8 cellular contexts compared by ENCODE assay signal in the genomic region with DNA sequence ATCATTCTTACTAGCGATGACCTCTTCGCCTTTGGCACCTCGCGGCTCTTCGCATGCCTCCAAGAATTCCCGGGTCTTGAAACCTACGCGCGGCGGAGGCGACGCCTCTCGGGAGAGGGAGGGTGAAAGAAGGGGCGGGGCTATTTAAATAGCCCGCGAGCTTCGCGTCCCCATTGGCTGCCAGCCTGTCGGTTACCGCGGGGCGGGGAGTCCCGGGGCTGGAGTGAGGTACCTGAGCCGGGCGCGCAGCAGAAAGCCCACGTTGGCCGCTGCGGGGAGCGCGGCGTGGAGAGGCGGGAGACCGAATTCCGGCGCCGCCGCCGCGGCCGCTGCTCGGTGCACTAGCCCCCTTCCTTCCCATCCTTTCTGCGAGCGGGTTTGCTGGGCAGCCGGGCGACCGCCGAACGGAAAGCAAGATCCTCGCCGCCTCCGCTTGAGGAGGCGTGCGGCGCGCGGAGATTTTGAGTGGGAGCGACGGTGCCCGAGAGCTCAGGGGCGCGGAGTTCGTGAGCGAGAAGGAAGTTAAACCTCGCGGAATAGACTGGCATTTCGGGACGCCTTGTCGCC. TPM values are rescaled to one million over a fixed set of nuclear protein-coding genes. Genes with fewer than 3 reads are reported as not detected.
DNase-seq lines count a peak whose midpoint lies in the region; ATAC-seq, FAIRE-seq and TF ChIP-seq lines count a peak whose summit lies in the region.

Gene BMP6 (plus strand): TSS at position 251 of the 567 bp plus-strand sequence. CDS start 857 bp downstream, outside the sequence.

- H3K4me3 ChIP-seq in A549 (peak within 1 kb of the TSS; percentile 56), WERI-Rb-1 (ENCODE audit: low read depth, low read length) (peak within 1 kb of the TSS; percentile 43), coronary artery (peak within 1 kb of the TSS; percentile 69)

- CTCF ChIA-PET in A549 (lab: Yijun Ruan, JAX), result interaction anchor here (0.7 to 6.3 kb wide), 8 partner anchors 9 to 414 kb away, joined by 3 to 59 read pairs (median 3); no protein-coding TSS in a partner anchor

- no peak for TF ChIP-seq EP300 in A549 (IDR thresholded peaks at IDR 0.05)

- DNase-seq in A549 (ENCODE audit: low read depth in 1 of 2, low spot score in 1 of 2) (peak; percentile 88 to 93), NCI-H2029 (lab: John Stamatoyannopoulos, UW) (peak; percentile 98), WERI-Rb-1 (peak; percentile 97), coronary artery (ENCODE audit: low spot score) (peak; percentile 84), kidney tubule cell (ENCODE audit: low spot score) (peak; percentile 90)
- DNase-seq in stimulated activated CD4-positive, alpha-beta T cell treated with anti-CD3 and anti-CD28 coated beads, Interleukin-12 subunit alpha, Interleukin-12 subunit beta, amount 100 ng/mL, for 48 hours (ENCODE audit: low read depth in 2 of 3, low spot score in 1 of 3), result peak; percentile 21 to 45 (median 38)

- no peak for FAIRE-seq in A549 (lab: Jason Lieb, UNC)

- peak within 1 kb of the TSS; percentile 85 for H3K4me2 ChIP-seq in A549

- peak within 1 kb of the TSS; percentile 52 to 86 for H3K27ac ChIP-seq in A549
- no peak within 1 kb of the TSS for H3K27ac ChIP-seq in WERI-Rb-1
- peak within 1 kb of the TSS in 1 of 2 donors; percentile 50 for H3K27ac ChIP-seq in coronary artery

- ATAC-seq in A549 (peak; percentile 68 to 86), GM18511 (IDR thresholded peaks at IDR 0.05; ENCODE audit: unreplicated experiment) (peak; percentile 78), HG02981 (IDR thresholded peaks at IDR 0.05; ENCODE audit: unreplicated experiment) (peak; percentile 57)

- no peak for TF ChIP-seq RAD21 in A549 (conservative IDR thresholded peaks at IDR 0.05 in 1 of 2, IDR thresholded peaks at IDR 0.05 in 1 of 2)

- H3K27me3 ChIP-seq in WERI-Rb-1 (ENCODE audit: insufficient read depth, low read depth, severe bottlenecking), result peaks cover 81% of the 10 kb centered on the region

- peak; percentile 61 for TF ChIP-seq POLR2A in A549 (IDR thresholded peaks at IDR 0.05; ENCODE audit: low read length)

- H3K36me3 ChIP-seq in WERI-Rb-1, result no peaks in the 10 kb centered on the region

- no peak for TF ChIP-seq CTCF in A549 (IDR thresholded peaks at IDR 0.05)
- no peak for TF ChIP-seq CTCF in WERI-Rb-1 (IDR thresholded peaks at IDR 0.05; ENCODE audit: low read depth, low read length)
- TF ChIP-seq CTCF in coronary artery (IDR thresholded peaks at IDR 0.05), result no peak

- WGBS in A549 (ENCODE audit: missing lambda C conversion rate), result 3% methylated on average over 45 of the region's 69 CpGs

- POLR2A ChIA-PET in A549 (lab: Yijun Ruan, JAX), result interaction anchor here (0.5 to 1.3 kb wide), 5 partner anchors 184 to 487 kb away, joined by 3 to 4 read pairs (median 3); partner anchors contain the start of gene BLOC1S5

- H3K4me1 ChIP-seq in A549, result peaks cover 47% of the 10 kb centered on the region

- no peaks in the 10 kb centered on the region for H3K9me3 ChIP-seq in A549
- H3K9me3 ChIP-seq in WERI-Rb-1 (ENCODE audit: severe bottlenecking), result no peaks in the 10 kb centered on the region

TF ChIP-seq in A549, 52 proteins besides CTCF, POLR2A, EP300 and RAD21:
- no peak for TF ChIP-seq HOXB5 (CRISPR knock-in tag; IDR thresholded peaks at IDR 0.05)
- TF ChIP-seq CBX2 (IDR thresholded peaks at IDR 0.05; ENCODE audit: borderline replicate concordance, low read depth), result no peak
- no peak for TF ChIP-seq RARB (CRISPR knock-in tag; IDR thresholded peaks at IDR 0.05)
- TF ChIP-seq E2F6 (IDR thresholded peaks at IDR 0.05; ENCODE audit: borderline replicate concordance, low read depth), result peak; percentile 87
- TF ChIP-seq MAFK (IDR thresholded peaks at IDR 0.05; ENCODE audit: partially characterized antibody), result no peak
- peak; percentile 63 for TF ChIP-seq MAX (IDR thresholded peaks at IDR 0.05)
- TF ChIP-seq BHLHE40 (IDR thresholded peaks at IDR 0.05; ENCODE audit: low read depth, low read length), result no peak
- TF ChIP-seq KDM1A (IDR thresholded peaks at IDR 0.05; ENCODE audit: low read depth), result no peak
- TF ChIP-seq, protein P1, sequence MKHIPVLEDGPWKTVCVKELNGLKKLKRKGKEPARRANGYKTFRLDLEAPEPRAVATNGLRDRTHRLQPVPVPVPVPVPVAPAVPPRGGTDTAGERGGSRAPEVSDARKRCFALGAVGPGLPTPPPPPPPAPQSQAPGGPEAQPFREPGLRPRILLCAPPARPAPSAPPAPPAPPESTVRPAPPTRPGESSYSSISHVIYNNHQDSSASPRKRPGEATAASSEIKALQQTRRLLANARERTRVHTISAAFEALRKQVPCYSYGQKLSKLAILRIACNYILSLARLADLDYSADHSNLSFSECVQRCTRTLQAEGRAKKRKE (CRISPR knock-in tag; IDR thresholded peaks at IDR 0.05; ENCODE audit: low read depth), result no peak
- no peak for TF ChIP-seq ZSCAN20 (CRISPR knock-in tag; IDR thresholded peaks at IDR 0.05)
- no peak for TF ChIP-seq HOXA7 (CRISPR knock-in tag; IDR thresholded peaks at IDR 0.05)
- TF ChIP-seq, protein P2, sequence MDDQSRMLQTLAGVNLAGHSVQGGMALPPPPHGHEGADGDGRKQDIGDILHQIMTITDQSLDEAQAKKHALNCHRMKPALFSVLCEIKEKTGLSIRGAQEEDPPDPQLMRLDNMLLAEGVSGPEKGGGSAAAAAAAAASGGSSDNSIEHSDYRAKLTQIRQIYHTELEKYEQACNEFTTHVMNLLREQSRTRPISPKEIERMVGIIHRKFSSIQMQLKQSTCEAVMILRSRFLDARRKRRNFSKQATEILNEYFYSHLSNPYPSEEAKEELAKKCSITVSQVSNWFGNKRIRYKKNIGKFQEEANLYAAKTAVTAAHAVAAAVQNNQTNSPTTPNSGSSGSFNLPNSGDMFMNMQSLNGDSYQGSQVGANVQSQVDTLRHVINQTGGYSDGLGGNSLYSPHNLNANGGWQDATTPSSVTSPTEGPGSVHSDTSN (IDR thresholded peaks at IDR 0.05), result 0 out of 2 replicates have a peak, but pooled peaks have one; percentile 49
- TF ChIP-seq RNF2 (IDR thresholded peaks at IDR 0.05; ENCODE audit: borderline replicate concordance, low read depth), result 0 out of 2 replicates have a peak, but pooled peaks have one; percentile 17
- no peak for TF ChIP-seq NFE2L2 (conservative IDR thresholded peaks at IDR 0.05; ENCODE audit: low read length)
- no peak for TF ChIP-seq CEBPB (IDR thresholded peaks at IDR 0.05)
- TF ChIP-seq, protein P3, sequence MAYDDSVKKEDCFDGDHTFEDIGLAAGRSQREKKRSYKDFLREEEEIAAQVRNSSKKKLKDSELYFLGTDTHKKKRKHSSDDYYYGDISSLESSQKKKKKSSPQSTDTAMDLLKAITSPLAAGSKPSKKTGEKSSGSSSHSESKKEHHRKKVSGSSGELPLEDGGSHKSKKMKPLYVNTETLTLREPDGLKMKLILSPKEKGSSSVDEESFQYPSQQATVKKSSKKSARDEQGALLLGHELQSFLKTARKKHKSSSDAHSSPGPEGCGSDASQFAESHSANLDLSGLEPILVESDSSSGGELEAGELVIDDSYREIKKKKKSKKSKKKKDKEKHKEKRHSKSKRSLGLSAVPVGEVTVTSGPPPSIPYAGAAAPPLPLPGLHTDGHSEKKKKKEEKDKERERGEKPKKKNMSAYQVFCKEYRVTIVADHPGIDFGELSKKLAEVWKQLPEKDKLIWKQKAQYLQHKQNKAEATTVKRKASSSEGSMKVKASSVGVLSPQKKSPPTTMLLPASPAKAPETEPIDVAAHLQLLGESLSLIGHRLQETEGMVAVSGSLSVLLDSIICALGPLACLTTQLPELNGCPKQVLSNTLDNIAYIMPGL (CRISPR knock-in tag; IDR thresholded peaks at IDR 0.05; ENCODE audit: borderline replicate concordance), result no peak

RNA-seq across cellular contexts. Expression of gene BMP6, which starts in this region (rescaled TPM):
- 23.0 and 26.5 TPM in 2 replicates for polyA plus RNA-seq in A549 (2011; rRNA removed)
- polyA plus RNA-seq in A549 (2012; cell fraction: cytosol; rRNA removed), result 5.0 and 6.0 TPM in 2 replicates
- polyA plus RNA-seq in A549 (2012; cell fraction: nucleus; rRNA removed), result 5.7 and 6.1 TPM in 2 replicates
- 3.0 to 8.4 TPM (median 4.5 TPM) in 3 replicates for polyA plus RNA-seq in A549 (2017; fragmentation: RNase III; extraction: RNeasy Plus Mini Kit Qiagen cat#74134 plus additional on column Dnase treatment)
- polyA minus RNA-seq in A549 (2011; rRNA and poly(A)+ RNA removed), result 21.0 and 26.3 TPM in 2 replicates

Comparison
In these comparisons a context has a peak if more than half of its experiments do, and no peak if none do; other contexts are left out.
1. DNase-seq: peak in every context shown above with its lines; median percentile 98 in NCI-H2029; 97 in WERI-Rb-1; 90 in A549; 90 in kidney tubule cell; 84 in coronary artery; 38 in stimulated activated CD4-positive, alpha-beta T cell treated with anti-CD3 and anti-CD28 coated beads, Interleukin-12 subunit alpha, Interleukin-12 subunit beta, amount 100 ng/mL, for 48 hours.